In the genomic region with DNA sequence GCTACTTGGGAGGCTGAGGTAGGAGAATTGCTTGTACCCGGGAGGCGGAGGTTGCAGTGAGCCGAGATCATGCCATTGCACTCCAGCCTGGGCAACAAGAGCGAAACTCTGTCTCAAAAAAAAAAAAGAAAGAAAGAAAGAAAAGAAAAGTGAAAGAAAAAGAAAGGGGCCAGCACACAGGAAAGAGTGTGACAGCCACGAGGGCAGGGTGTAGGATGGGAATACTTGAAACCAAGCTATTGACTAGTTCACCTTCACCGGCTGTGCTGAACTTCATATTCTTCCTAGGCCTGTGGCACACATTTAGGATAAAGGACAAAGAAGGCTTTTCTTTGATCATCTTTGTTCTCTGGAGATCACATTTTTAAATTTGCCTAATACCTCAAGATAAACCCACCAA, we compare ENCODE assay signal across 5 cellular contexts. TPM values are rescaled to one million over a fixed set of nuclear protein-coding genes. Genes with fewer than 3 reads are reported as not detected.
"Had no signal": no experiment of that assay in that cellular context is flagged by ENCODE, and none has a peak within 500 bp of the region (broad histone marks: within the 10 kb centered on the region; RNA-seq: fewer than 3 reads in every experiment).

No MANE protein-coding gene starts in this region.

RNA-seq across cellular contexts. Expression of a gene that starts 9.7 kb away (rescaled TPM):
- total RNA-seq: H1, H9, IMR-90, K562 had no signal
- polyA plus RNA-seq: GM23338, IMR-90 had no signal
